ENCODE assay signal across 11 cellular contexts in genomic region chr16:66609139-66609510, GRCh38. TPM values are rescaled to one million over a fixed set of nuclear protein-coding genes. Genes with fewer than 3 reads are reported as not detected.
DNase-seq lines count a peak whose midpoint lies in the region; ATAC-seq, FAIRE-seq and TF ChIP-seq lines count a peak whose summit lies in the region.
"Had no signal": no experiment of that assay in that cellular context is flagged by ENCODE, and none has a peak within 500 bp of the region (broad histone marks: within the 10 kb centered on the region; RNA-seq: fewer than 3 reads in every experiment).

No MANE protein-coding gene starts in this region.

- no peaks in the 10 kb centered on the region for H3K27me3 ChIP-seq in ACC112 (ENCODE audit: insufficient read depth, low read length)
- H3K27me3 ChIP-seq in HCT116 (ENCODE audit: insufficient read depth, low read length) = no peaks in the 10 kb centered on the region
- H3K27me3 ChIP-seq in K562 (ENCODE audit: control insufficient read depth in 2 of 2, insufficient read depth in 2 of 2, low read length in 2 of 2) = no peaks in the 10 kb centered on the region
- no peaks in the 10 kb centered on the region for H3K27me3 ChIP-seq in naive thymus-derived CD4-positive, alpha-beta T cell (ENCODE audit: control insufficient read depth in 2 of 2, insufficient read depth in 2 of 2, low read length in 2 of 2)
- no peaks in the 10 kb centered on the region for H3K27me3 ChIP-seq in H9 (ENCODE audit: insufficient read depth, low read length)
- H3K27me3 ChIP-seq: SJSA1 had no signal

- no peak overlapping the region for H3K23ac ChIP-seq in H9 (ENCODE audit: insufficient read length, low read depth, low read length)

- H3K36me3 ChIP-seq in ACC112 (ENCODE audit: insufficient read depth, low read length) (peaks cover 4% of the 10 kb centered on the region; the same call in 1 of the 2 replicates), HCT116 (ENCODE audit: control insufficient read depth in 1 of 2, insufficient read depth in 2 of 2, low read length in 2 of 2) (peaks cover 14 to 19% of the 10 kb centered on the region in 2 experiments; a peak in 3 of 4 replicates), K562 (ENCODE audit: control insufficient read depth, insufficient read depth, low read length) (peaks cover 68% of the 10 kb centered on the region; the same call in 2 of the 3 replicates)
- H3K36me3 ChIP-seq in naive thymus-derived CD4-positive, alpha-beta T cell (ENCODE audit: control insufficient read depth in 2 of 3, insufficient read depth in 3 of 3, low read length in 3 of 3) = peaks cover 5 to 57% (median 8%) of the 10 kb centered on the region in 3 experiments

- peak overlapping the region; percentile 70 for H3K4me2 ChIP-seq in HCT116 (ENCODE audit: low read length)
- no peak overlapping the region for H3K4me2 ChIP-seq in K562 (ENCODE audit: insufficient read depth, low read length)
- no peak overlapping the region for H3K4me2 ChIP-seq in H9 (ENCODE audit: insufficient read depth, insufficient read length, low read length)

- no peaks in the 10 kb centered on the region for H3K9me1 ChIP-seq in K562 (ENCODE audit: control insufficient read depth, insufficient read depth, low read length)

- in situ Hi-C loops in K562 (cut with MboI) = loop anchor here (5.0 kb wide), 1 partner anchor 258 kb away; no protein-coding TSS in a partner anchor

- no peaks in the 10 kb centered on the region for H3K27me3 Mint-ChIP-seq in naive thymus-derived CD4-positive, alpha-beta T cell
- peaks cover 2% of the 10 kb centered on the region for H3K27me3 Mint-ChIP-seq in H9 (ENCODE audit: low read depth)

- H3K79me2 ChIP-seq in ACC112 (ENCODE audit: control insufficient read depth, insufficient read depth, low read length, unreplicated experiment) = peaks cover 39% of the 10 kb centered on the region
- H3K79me2 ChIP-seq in HCT116 (ENCODE audit: insufficient read depth, low read length) = peaks cover 8% of the 10 kb centered on the region; the same call in 1 of the 2 replicates
- H3K79me2 ChIP-seq in K562 (ENCODE audit: control insufficient read depth, insufficient read depth, low read length) = peaks cover 17% of the 10 kb centered on the region
- H3K79me2 ChIP-seq in H9 (ENCODE audit: insufficient read depth, low read length) = no peaks in the 10 kb centered on the region

- POLR2A ChIA-PET in HCT116 (lab: Charles Lee) = no interaction called here
- POLR2A ChIA-PET in K562 (lab: Yijun Ruan, JAX) = interaction anchor here (0.6 to 2.9 kb wide), 6 partner anchors 8 to 451 kb away, joined by 3 to 31 read pairs (median 4); no protein-coding TSS in a partner anchor
- POLR2A ChIA-PET in naive thymus-derived CD4-positive, alpha-beta T cell (lab: Charles Lee) = interaction anchor here (1.2 kb wide), 1 partner anchor 42 kb away, joined by 3 read pairs; no protein-coding TSS in a partner anchor

- H3K27ac Mint-ChIP-seq in naive thymus-derived CD4-positive, alpha-beta T cell = no peak overlapping the region
- no peak overlapping the region for H3K27ac Mint-ChIP-seq in H9

- no peak overlapping the region for H3K14ac ChIP-seq in H9 (ENCODE audit: insufficient read depth, low read length)

- no peak for FAIRE-seq in K562 (lab: Jason Lieb, UNC)

- ATAC-seq in HCT116 (no peak), K562 (no peak), HG03439 (IDR thresholded peaks at IDR 0.05; ENCODE audit: unreplicated experiment) (no peak), HG02623 (IDR thresholded peaks at IDR 0.05; ENCODE audit: unreplicated experiment) (no peak)
- no peak for ATAC-seq in naive thymus-derived CD4-positive, alpha-beta T cell

- peaks cover 14 to 31% (median 29%) of the 10 kb centered on the region in 7 donors for H3K4me1 Mint-ChIP-seq in naive thymus-derived CD4-positive, alpha-beta T cell
- H3K4me1 Mint-ChIP-seq in H9 = peaks cover 15 to 27% of the 10 kb centered on the region in 2 experiments

- no peaks in the 10 kb centered on the region for H3K79me1 ChIP-seq in H9 (ENCODE audit: insufficient read depth, low read depth, low read length, poor library complexity, severe bottlenecking)

- no peak overlapping the region for H3K4me3 ChIP-seq in ACC112 (ENCODE audit: low read depth, low read length)
- no peak overlapping the region; a peak in 1 of 4 replicates for H3K4me3 ChIP-seq in HCT116 (replicated peaks in 1 of 2; ENCODE audit: low read depth in 1 of 2, low read length in 2 of 2)
- no peak overlapping the region for H3K4me3 ChIP-seq in K562
- H3K4me3 ChIP-seq in naive thymus-derived CD4-positive, alpha-beta T cell (ENCODE audit: low read length) = no peak overlapping the region
- H3K4me3 ChIP-seq: SJSA1 had no signal

- intact Hi-C loops in HCT116 (cut with micrococcal nuclease) (loop anchor here (2.0 to 5.0 kb wide), 2 partner anchors 202 to 258 kb away; no protein-coding TSS in a partner anchor), K562 (cut with micrococcal nuclease) (loop anchor here (2.0 to 5.0 kb wide), 3 partner anchors 42 to 202 kb away; no protein-coding TSS in a partner anchor)
- intact Hi-C loops in naive thymus-derived CD4-positive, alpha-beta T cell (cut with micrococcal nuclease) = loop anchor here (2.0 to 5.0 kb wide), 5 partner anchors 42 to 264 kb away; partner anchors contain the start of genes CMTM4 (in 1 of the 2) and DYNC1LI2 (in 1 of the 2)

- H3K9ac ChIP-seq in HCT116 (ENCODE audit: low read length) = peak overlapping the region; percentile 64
- H3K9ac ChIP-seq in K562 (ENCODE audit: insufficient read depth in 1 of 2, low read depth in 2 of 2, low read length in 2 of 2) = peak overlapping the region in 1 of 2 experiments; percentile 2; a peak in 2 of 4 replicates
- H3K9ac ChIP-seq in H9 (ENCODE audit: extremely low read depth, insufficient read length, low read length) = no peak overlapping the region

- H4K91ac ChIP-seq in H9 (ENCODE audit: insufficient read length, low read depth, low read length) = no peak overlapping the region

- DNase-seq in HCT116 (ENCODE audit: low read depth, low spot score) = no peak
- DNase-seq in K562 (ENCODE audit: extremely low read depth in 1 of 4, low spot score in 3 of 4) = no peak
- no peak for DNase-seq in naive thymus-derived CD4-positive, alpha-beta T cell
- no peak for DNase-seq in H9
- DNase-seq in NK-92 (lab: John Stamatoyannopoulos, UW; ENCODE audit: unreplicated experiment) = no peak

- no peak overlapping the region for H2BK20ac ChIP-seq in H9 (ENCODE audit: low read depth, low read length, poor library complexity, severe bottlenecking)

- no peak overlapping the region for H3K4ac ChIP-seq in H9 (ENCODE audit: low read depth, low read length)

- no peak overlapping the region for H2BK12ac ChIP-seq in H9 (ENCODE audit: insufficient read length, low read depth, low read length)

- H3K9me3 ChIP-seq in HCT116 (ENCODE audit: control insufficient read depth in 1 of 2, insufficient read depth in 1 of 2, low read depth in 1 of 2, low read length in 2 of 2) (no peaks in the 10 kb centered on the region), K562 (replicated peaks; ENCODE audit: control insufficient read depth, insufficient read depth, low read depth, low read length) (no peaks in the 10 kb centered on the region), H9 (ENCODE audit: control insufficient read depth, low read depth, low read length) (no peaks in the 10 kb centered on the region)
- no peaks in the 10 kb centered on the region for H3K9me3 ChIP-seq in naive thymus-derived CD4-positive, alpha-beta T cell (ENCODE audit: control insufficient read depth in 2 of 3, low read length in 3 of 3)
- H3K9me3 ChIP-seq: SJSA1 had no signal

- TF ChIP-seq POLR2A in HCT116 (IDR thresholded peaks at IDR 0.05; ENCODE audit: borderline replicate concordance, extremely low read depth, insufficient read depth, insufficient read length) (no peak), K562 (conservative IDR thresholded peaks at IDR 0.05) (no peak)

- no TSS peak for BruUV-seq in HCT116 (replicated peaks; lab: Mats Ljungman, UMichigan)
- BruUV-seq in K562 (replicated peaks; lab: Mats Ljungman, UMichigan) = no TSS peak

- no peak overlapping the region for H3K56ac ChIP-seq in H9 (ENCODE audit: insufficient read length, low read depth, low read length)

- H2BK120ac ChIP-seq in H9 (ENCODE audit: low read depth, low read length, poor library complexity, severe bottlenecking) = no peak overlapping the region

- no peak overlapping the region for H4K8ac ChIP-seq in H9 (replicated peaks; ENCODE audit: insufficient read length, low read depth, low read length)

- H4K20me1 ChIP-seq in HCT116 (ENCODE audit: insufficient read depth) = 0 out of 2 replicates have a peak, but pooled peaks cover 4% of the 10 kb centered on the region
- H4K20me1 ChIP-seq in K562 (replicated peaks; ENCODE audit: control insufficient read depth, insufficient read depth, low read length) = peaks cover 4% of the 10 kb centered on the region; the same call in 1 of the 2 replicates
- H4K20me1 ChIP-seq in H9 (ENCODE audit: control insufficient read depth, insufficient read depth, insufficient read length) = no peaks in the 10 kb centered on the region

- peaks cover 5% of the 10 kb centered on the region for H3K23me2 ChIP-seq in H9 (ENCODE audit: insufficient read length, low read depth, low read length, poor library complexity, severe bottlenecking)

- WGBS in K562 (ENCODE audit: insufficient coverage, low coverage, missing lambda C conversion rate) = 88% methylated on average over 8 of the region's 12 CpGs
- no CpG with 5 or more reads among the region's 12 CpGs for WGBS in H9 (ENCODE audit: extremely low coverage, insufficient read length, low lambda C conversion rate)

- no peak for TF ChIP-seq RAD21 in HCT116 (IDR thresholded peaks at IDR 0.05; ENCODE audit: low read depth)
- TF ChIP-seq RAD21 in K562 (CRISPR knock-in tag; conservative IDR thresholded peaks at IDR 0.05 in 1 of 2, IDR thresholded peaks at IDR 0.05 in 1 of 2) = no peak

- H3T11ph ChIP-seq in H9 (ENCODE audit: low read length) = no peak overlapping the region

- H4K5ac ChIP-seq in H9 (ENCODE audit: insufficient read length, low read depth, low read length) = no peak overlapping the region

- H3K27ac ChIP-seq in ACC112 (ENCODE audit: low read depth, low read length) (peak overlapping the region; percentile 47), HCT116 (ENCODE audit: low read depth, low read length) (peak overlapping the region; percentile 54), K562 (ENCODE audit: extremely low read depth, low read depth, low read length) (peak overlapping the region; percentile 33; the same call in 2 of the 3 replicates), H9 (ENCODE audit: insufficient read length, low read depth, low read length) (no peak overlapping the region)
- peak overlapping the region; percentile 40 for H3K27ac ChIP-seq in naive thymus-derived CD4-positive, alpha-beta T cell (ENCODE audit: low read depth, low read length)

- no peak overlapping the region for H3K4me3 Mint-ChIP-seq in naive thymus-derived CD4-positive, alpha-beta T cell
- H3K4me3 Mint-ChIP-seq in H9 = no peak overlapping the region

- H3K4me1 ChIP-seq in ACC112 (ENCODE audit: control insufficient read depth, insufficient read depth, low read length, unreplicated experiment) (peaks cover 16% of the 10 kb centered on the region), HCT116 (ENCODE audit: control insufficient read depth in 1 of 2, insufficient read depth in 2 of 2, low read length in 2 of 2) (peaks cover 19 to 32% of the 10 kb centered on the region in 2 experiments), K562 (replicated peaks in 1 of 2; ENCODE audit: control insufficient read depth in 2 of 2, insufficient read depth in 2 of 2, low read length in 2 of 2) (peaks cover 19 to 45% of the 10 kb centered on the region in 2 experiments), H9 (ENCODE audit: insufficient read depth, low read length) (no peaks in the 10 kb centered on the region)
- peaks cover 17 to 28% of the 10 kb centered on the region in 2 donors for H3K4me1 ChIP-seq in naive thymus-derived CD4-positive, alpha-beta T cell (ENCODE audit: control insufficient read depth in 2 of 2, insufficient read depth in 2 of 2, low read length in 2 of 2)

- no peaks in the 10 kb centered on the region for H3K9me3 Mint-ChIP-seq in naive thymus-derived CD4-positive, alpha-beta T cell
- no peaks in the 10 kb centered on the region; a peak in 1 of 5 replicates for H3K9me3 Mint-ChIP-seq in H9
- H3K9me3 Mint-ChIP-seq: neural crest cell had no signal

- H3K36me3 Mint-ChIP-seq in naive thymus-derived CD4-positive, alpha-beta T cell = peaks cover 0 to 15% (median 5%) of the 10 kb centered on the region in 5 donors
- H3K36me3 Mint-ChIP-seq in H9 (ENCODE audit: insufficient read depth in 1 of 3, low read depth in 3 of 3) = peaks cover 28 to 54% (median 45%) of the 10 kb centered on the region in 3 experiments; a peak in 6 of 7 replicates

- no peak overlapping the region for H2AK5ac ChIP-seq in H9 (ENCODE audit: insufficient read length, low read length)

- TF ChIP-seq CTCF in HCT116 (IDR thresholded peaks at IDR 0.05 in 2 of 3, conservative IDR thresholded peaks at IDR 0.05 in 1 of 3; ENCODE audit: borderline replicate concordance in 1 of 3, insufficient read depth in 1 of 3, low read depth in 2 of 3, low read length in 2 of 3) (no peak), K562 (IDR thresholded peaks at IDR 0.05 in 2 of 3, conservative IDR thresholded peaks at IDR 0.05 in 1 of 3; ENCODE audit: insufficient read depth in 2 of 3, low read depth in 1 of 3, low read length in 3 of 3) (no peak), H9 (conservative IDR thresholded peaks at IDR 0.05) (no peak)

- RAD21 ChIA-PET in HCT116 (lab: Charles Lee; ENCODE audit: low non-redundant PET in 1 of 2, low total read pairs in 2 of 2, uncharacterized antibody in 2 of 2, unreplicated experiment in 2 of 2) = interaction anchor here in 1 of 2 experiments (0.6 to 1.1 kb wide), 2 partner anchors 201 to 259 kb away, joined by 3 to 12 read pairs; no protein-coding TSS in a partner anchor

- CTCF ChIA-PET in HCT116 (lab: Charles Lee) (interaction anchor here (0.6 to 3.2 kb wide), 30 partner anchors 10 to 294 kb away, joined by 3 to 41 read pairs (median 4); partner anchors contain the start of genes CKLF, CMTM2, CMTM4 and TK2), K562 (lab: Yijun Ruan, JAX; ENCODE audit: low intra/inter-chr PET ratio) (interaction anchor here (0.7 to 2.4 kb wide), 5 partner anchors 45 to 320 kb away, joined by 3 to 9 read pairs (median 3); partner anchors contain the start of gene DYNC1LI2)
- CTCF ChIA-PET in naive thymus-derived CD4-positive, alpha-beta T cell (lab: Charles Lee) = interaction anchor here (0.5 to 3.0 kb wide), 18 partner anchors 9 to 281 kb away, joined by 3 to 26 read pairs (median 4); partner anchors contain the start of genes CKLF and CMTM2

- TF ChIP-seq EP300 in K562 (IDR thresholded peaks at IDR 0.05; ENCODE audit: low read length) = no peak

- H3K18ac ChIP-seq in H9 (ENCODE audit: insufficient read length, low read depth, low read length) = no peak overlapping the region

- no peak overlapping the region for H2BK15ac ChIP-seq in H9 (ENCODE audit: low read depth, low read length)

- no peak overlapping the region for H2AFZ ChIP-seq in ACC112 (ENCODE audit: low read length, unreplicated experiment)
- H2AFZ ChIP-seq in HCT116 (ENCODE audit: low read depth, low read length, poor library complexity, severe bottlenecking) = no peak overlapping the region
- H2AFZ ChIP-seq in K562 (ENCODE audit: low read depth, low read length) = no peak overlapping the region
- no peak overlapping the region for H2AFZ ChIP-seq in H9 (ENCODE audit: low read length)

- no peaks in the 10 kb centered on the region for H3K9me2 ChIP-seq in HCT116 (ENCODE audit: insufficient read depth)

- H2BK5ac ChIP-seq in H9 (ENCODE audit: insufficient read length, low read length) = no peak overlapping the region

RNA-seq across cellular contexts. Expression of gene CMTM3, which starts 4.6 kb away (rescaled TPM):
- total RNA-seq in HCT116 (2021; ENCODE audit: unreplicated experiment) (12.8 TPM), K562 (2014; rRNA removed) (12.9 and 18.3 TPM in 2 replicates), K562 (2014; rRNA removed; fragmentation: Illumina TruSeq; extraction: Trizol) (13.1 and 13.4 TPM in 2 replicates), K562 (2015; rRNA removed; fragmentation: Illumina TruSeq; extraction: Trizol) (15.8 and 17.5 TPM in 2 replicates), K562 (2021) (33.4 and 34.5 TPM in 2 replicates), H9 (2021) (39.2 and 41.0 TPM in 2 replicates)
- 9.8 and 11.8 TPM in 2 replicates for polyA plus RNA-seq in HCT116 (2012)
- 14.6 and 32.5 TPM in 2 replicates for total RNA-seq in K562 (2011; cell fraction: chromatin; rRNA removed; ENCODE audit: low replicate concordance)
- 29.5 and 37.2 TPM in 2 replicates for total RNA-seq in K562 (2011; cell fraction: nucleolus; rRNA removed)
- 28.2 and 47.6 TPM in 2 replicates for total RNA-seq in K562 (2011; cell fraction: nucleoplasm; rRNA removed)
- polyA plus RNA-seq in K562 (2011; rRNA removed) (24.5 and 24.7 TPM in 2 replicates), K562 (2014; fragmentation: Illumina TruSeq; extraction: Trizol) (29.1 and 29.8 TPM in 2 replicates), K562 (2014; fragmentation: Nextera tagmentation; extraction: Ambion mirVana) (1 to 10 TPM; 4.6 to 8.3 TPM), K562 (2014; rRNA removed) (28.2 and 29.9 TPM in 2 replicates)
- polyA plus RNA-seq in K562 (2011; cell fraction: cytosol; rRNA removed) = 26.9 and 52.8 TPM in 2 replicates
- 16.3 and 19.8 TPM in 2 replicates for polyA plus RNA-seq in K562 (2011; cell fraction: nucleus; rRNA removed)
- polyA plus RNA-seq in K562 (2012) = 27.1 and 39.9 TPM in 2 replicates
- polyA minus RNA-seq in K562 (2011; rRNA and poly(A)+ RNA removed) = 8.2 and 14.0 TPM in 2 replicates
- polyA minus RNA-seq in K562 (2011; cell fraction: cytosol; rRNA and poly(A)+ RNA removed) = 10.8 and 12.8 TPM in 2 replicates
- polyA minus RNA-seq in K562 (2011; cell fraction: nucleus; rRNA and poly(A)+ RNA removed) = 6.7 and 7.3 TPM in 2 replicates
- total RNA-seq in naive thymus-derived CD4-positive, alpha-beta T cell = 100 to 1,000 TPM in 1 of 5 experiments, 10 to 100 TPM in 4; 52.0 to 138 (median 61.4) TPM
- 10 to 100 TPM; 72.5 to 89.8 TPM for polyA plus RNA-seq in naive thymus-derived CD4-positive, alpha-beta T cell

RNA-seq across cellular contexts. Expression of gene CMTM2, which starts 29.9 kb away (rescaled TPM):
- total RNA-seq in HCT116 (2021; ENCODE audit: unreplicated experiment) = 0.42 TPM
- 0.15 and 0.16 TPM in 2 replicates for polyA plus RNA-seq in HCT116 (2012)
- not detected in 2 replicates for total RNA-seq in K562 (2011; cell fraction: chromatin; rRNA removed; ENCODE audit: low replicate concordance)
- 0.39 TPM in 1 of 2 replicates, not detected in the other for total RNA-seq in K562 (2011; cell fraction: nucleolus; rRNA removed)
- total RNA-seq in K562 (2011; cell fraction: nucleoplasm; rRNA removed) = not detected in 2 replicates
- not detected in 2 replicates for total RNA-seq in K562 (2014; rRNA removed)
- total RNA-seq in K562 (2014; rRNA removed; fragmentation: Illumina TruSeq; extraction: Trizol) = not detected in 2 replicates
- not detected in 2 replicates for total RNA-seq in K562 (2015; rRNA removed; fragmentation: Illumina TruSeq; extraction: Trizol)
- not detected in 2 replicates for total RNA-seq in K562 (2021)
- not detected in 2 replicates for polyA plus RNA-seq in K562 (2011; rRNA removed)
- 0.31 TPM in 1 of 2 replicates, not detected in the other for polyA plus RNA-seq in K562 (2011; cell fraction: cytosol; rRNA removed)
- polyA plus RNA-seq in K562 (2011; cell fraction: nucleus; rRNA removed) = 0.11 TPM in 1 of 2 replicates, not detected in the other
- polyA plus RNA-seq in K562 (2012) = 0.17 TPM in 1 of 2 replicates, not detected in the other
- polyA plus RNA-seq in K562 (2014; fragmentation: Illumina TruSeq; extraction: Trizol) = not detected in 2 replicates
- not detected for polyA plus RNA-seq in K562 (2014; fragmentation: Nextera tagmentation; extraction: Ambion mirVana)
- polyA plus RNA-seq in K562 (2014; rRNA removed) = not detected in 2 replicates
- not detected in 2 replicates for polyA minus RNA-seq in K562 (2011; rRNA and poly(A)+ RNA removed)
- not detected in 2 replicates for polyA minus RNA-seq in K562 (2011; cell fraction: cytosol; rRNA and poly(A)+ RNA removed)
- polyA minus RNA-seq in K562 (2011; cell fraction: nucleus; rRNA and poly(A)+ RNA removed) = not detected in 2 replicates
- total RNA-seq in naive thymus-derived CD4-positive, alpha-beta T cell = 1 to 10 TPM in 1 of 5 experiments, under 1 TPM in 2, not detected in 2; 0.58 to 1.8 (median 0.81) TPM
- not detected for polyA plus RNA-seq in naive thymus-derived CD4-positive, alpha-beta T cell
- not detected in 2 replicates for total RNA-seq in H9 (2021)
- total RNA-seq: SJSA1, urinary bladder had no signal
- polyA plus RNA-seq: urinary bladder had no signal

RNA-seq across cellular contexts. Expression of gene CMTM1, which starts 42.9 kb away (rescaled TPM):
- total RNA-seq in HCT116 (2021; ENCODE audit: unreplicated experiment) = 5.2 TPM
- 2.3 TPM in 2 replicates for polyA plus RNA-seq in HCT116 (2012)
- 1.5 and 1.6 TPM in 2 replicates for total RNA-seq in K562 (2011; cell fraction: chromatin; rRNA removed; ENCODE audit: low replicate concordance)
- 2.0 and 3.3 TPM in 2 replicates for total RNA-seq in K562 (2011; cell fraction: nucleolus; rRNA removed)
- total RNA-seq in K562 (2011; cell fraction: nucleoplasm; rRNA removed) = 1.9 and 2.7 TPM in 2 replicates
- total RNA-seq in K562 (2014; rRNA removed) = 1.1 and 1.9 TPM in 2 replicates
- 0.22 and 0.40 TPM in 2 replicates for total RNA-seq in K562 (2014; rRNA removed; fragmentation: Illumina TruSeq; extraction: Trizol)
- total RNA-seq in K562 (2015; rRNA removed; fragmentation: Illumina TruSeq; extraction: Trizol) = 2.3 and 2.6 TPM in 2 replicates
- total RNA-seq in K562 (2021) = 2.4 and 2.7 TPM in 2 replicates
- 0.92 and 1.2 TPM in 2 replicates for polyA plus RNA-seq in K562 (2011; rRNA removed)
- polyA plus RNA-seq in K562 (2011; cell fraction: cytosol; rRNA removed) = 0.86 and 2.9 TPM in 2 replicates
- 1.2 and 3.4 TPM in 2 replicates for polyA plus RNA-seq in K562 (2011; cell fraction: nucleus; rRNA removed)
- polyA plus RNA-seq in K562 (2012) = 3.1 and 3.8 TPM in 2 replicates
- 0.25 and 0.93 TPM in 2 replicates for polyA plus RNA-seq in K562 (2014; fragmentation: Illumina TruSeq; extraction: Trizol)
- not detected for polyA plus RNA-seq in K562 (2014; fragmentation: Nextera tagmentation; extraction: Ambion mirVana)
- 0.30 and 0.51 TPM in 2 replicates for polyA plus RNA-seq in K562 (2014; rRNA removed)
- 0.30 and 0.77 TPM in 2 replicates for polyA minus RNA-seq in K562 (2011; rRNA and poly(A)+ RNA removed)
- 2.7 TPM in 1 of 2 replicates, not detected in the other for polyA minus RNA-seq in K562 (2011; cell fraction: cytosol; rRNA and poly(A)+ RNA removed)
- 1.00 and 2.4 TPM in 2 replicates for polyA minus RNA-seq in K562 (2011; cell fraction: nucleus; rRNA and poly(A)+ RNA removed)
- total RNA-seq in naive thymus-derived CD4-positive, alpha-beta T cell = 10 to 100 TPM in 1 of 5 experiments, 1 to 10 TPM in 4; 1.3 to 23.3 (median 5.2) TPM
- polyA plus RNA-seq in naive thymus-derived CD4-positive, alpha-beta T cell = under 1 TPM; 0.36 to 0.41 TPM
- total RNA-seq in H9 (2021) = 2.1 and 2.6 TPM in 2 replicates

RNA-seq across cellular contexts. Expression of gene CKLF, which starts 56.7 kb away (rescaled TPM):
- total RNA-seq in HCT116 (2021; ENCODE audit: unreplicated experiment) (38.6 TPM), K562 (2014; rRNA removed) (99.8 and 113 TPM in 2 replicates), K562 (2014; rRNA removed; fragmentation: Illumina TruSeq; extraction: Trizol) (89.8 and 91.5 TPM in 2 replicates), K562 (2015; rRNA removed; fragmentation: Illumina TruSeq; extraction: Trizol) (93.6 and 111 TPM in 2 replicates), K562 (2021) (84.8 and 91.1 TPM in 2 replicates), H9 (2021) (23.1 and 25.9 TPM in 2 replicates)
- 84.1 and 84.2 TPM in 2 replicates for polyA plus RNA-seq in HCT116 (2012)
- total RNA-seq in K562 (2011; cell fraction: chromatin; rRNA removed; ENCODE audit: low replicate concordance) = 37.1 and 42.1 TPM in 2 replicates
- total RNA-seq in K562 (2011; cell fraction: nucleolus; rRNA removed) = 64.2 and 67.9 TPM in 2 replicates
- 81.1 and 85.6 TPM in 2 replicates for total RNA-seq in K562 (2011; cell fraction: nucleoplasm; rRNA removed)
- polyA plus RNA-seq in K562 (2011; rRNA removed) (120 and 126 TPM in 2 replicates), K562 (2014; fragmentation: Illumina TruSeq; extraction: Trizol) (118 and 123 TPM in 2 replicates), K562 (2014; fragmentation: Nextera tagmentation; extraction: Ambion mirVana) (100 to 1,000 TPM; 305 to 322 TPM), K562 (2014; rRNA removed) (147 and 173 TPM in 2 replicates)
- 170 and 189 TPM in 2 replicates for polyA plus RNA-seq in K562 (2011; cell fraction: cytosol; rRNA removed)
- polyA plus RNA-seq in K562 (2011; cell fraction: nucleus; rRNA removed) = 53.4 and 65.8 TPM in 2 replicates
- polyA plus RNA-seq in K562 (2012) = 128 and 163 TPM in 2 replicates
- polyA minus RNA-seq in K562 (2011; rRNA and poly(A)+ RNA removed) = 32.1 and 36.2 TPM in 2 replicates
- 24.0 and 27.7 TPM in 2 replicates for polyA minus RNA-seq in K562 (2011; cell fraction: cytosol; rRNA and poly(A)+ RNA removed)
- polyA minus RNA-seq in K562 (2011; cell fraction: nucleus; rRNA and poly(A)+ RNA removed) = 6.9 and 18.0 TPM in 2 replicates
- total RNA-seq in naive thymus-derived CD4-positive, alpha-beta T cell = 100 to 1,000 TPM in 1 of 5 experiments, 10 to 100 TPM in 4; 24.1 to 160 (median 42.9) TPM
- polyA plus RNA-seq in naive thymus-derived CD4-positive, alpha-beta T cell = 100 to 1,000 TPM in 1 of 2 donors, 10 to 100 TPM in 1; 56.4 to 110 TPM

RNA-seq across cellular contexts. Expression of gene TK2, which starts 59.2 kb away (rescaled TPM):
- total RNA-seq in HCT116 (2021; ENCODE audit: unreplicated experiment) (15.4 TPM), K562 (2014; rRNA removed) (4.3 and 5.8 TPM in 2 replicates), K562 (2014; rRNA removed; fragmentation: Illumina TruSeq; extraction: Trizol) (4.8 and 6.2 TPM in 2 replicates), K562 (2015; rRNA removed; fragmentation: Illumina TruSeq; extraction: Trizol) (4.9 and 5.3 TPM in 2 replicates), K562 (2021) (4.7 and 5.7 TPM in 2 replicates), H9 (2021) (5.2 and 6.3 TPM in 2 replicates)
- polyA plus RNA-seq in HCT116 (2012) = 14.7 and 16.9 TPM in 2 replicates
- 11.4 and 16.7 TPM in 2 replicates for total RNA-seq in K562 (2011; cell fraction: chromatin; rRNA removed; ENCODE audit: low replicate concordance)
- total RNA-seq in K562 (2011; cell fraction: nucleolus; rRNA removed) = 9.3 TPM in 2 replicates
- total RNA-seq in K562 (2011; cell fraction: nucleoplasm; rRNA removed) = 10.7 and 11.0 TPM in 2 replicates
- polyA plus RNA-seq in K562 (2011; rRNA removed) (10.2 TPM in 2 replicates), K562 (2014; fragmentation: Illumina TruSeq; extraction: Trizol) (4.3 and 4.8 TPM in 2 replicates), K562 (2014; fragmentation: Nextera tagmentation; extraction: Ambion mirVana) (1 to 10 TPM; 1.1 to 1.2 TPM), K562 (2014; rRNA removed) (4.8 and 6.2 TPM in 2 replicates)
- polyA plus RNA-seq in K562 (2011; cell fraction: cytosol; rRNA removed) = 5.3 and 6.3 TPM in 2 replicates
- 14.4 and 19.8 TPM in 2 replicates for polyA plus RNA-seq in K562 (2011; cell fraction: nucleus; rRNA removed)
- 6.3 and 13.2 TPM in 2 replicates for polyA plus RNA-seq in K562 (2012)
- 10.4 and 18.0 TPM in 2 replicates for polyA minus RNA-seq in K562 (2011; rRNA and poly(A)+ RNA removed)
- 3.4 and 6.0 TPM in 2 replicates for polyA minus RNA-seq in K562 (2011; cell fraction: cytosol; rRNA and poly(A)+ RNA removed)
- 5.3 and 6.9 TPM in 2 replicates for polyA minus RNA-seq in K562 (2011; cell fraction: nucleus; rRNA and poly(A)+ RNA removed)
- 10 to 100 TPM in 2 of 5 experiments, 1 to 10 TPM in 3; 6.2 to 19.8 (median 7.9) TPM for total RNA-seq in naive thymus-derived CD4-positive, alpha-beta T cell
- 1 to 10 TPM; 3.5 to 4.1 TPM for polyA plus RNA-seq in naive thymus-derived CD4-positive, alpha-beta T cell
